17 cellular contexts compared by ENCODE assay signal in genomic region chr17:40461036-40461721, GRCh38. TPM values are rescaled to one million over a fixed set of nuclear protein-coding genes. Genes with fewer than 3 reads are reported as not detected.
DNase-seq lines count a peak whose midpoint lies in the region; ATAC-seq and TF ChIP-seq lines count a peak whose summit lies in the region.
"Had no signal": no experiment of that assay in that cellular context is flagged by ENCODE, and none has a peak within 500 bp of the region (broad histone marks: within the 10 kb centered on the region; RNA-seq: fewer than 3 reads in every experiment).

No MANE protein-coding gene starts in this region.

- H3K27ac ChIP-seq in esophagus squamous epithelium (peak overlapping the region in 3 of 4 donors; percentile 32 to 65 (median 50)), mesenchymal stem cell (ENCODE audit: low read length, poor library complexity, severe bottlenecking) (no peak overlapping the region), tibial nerve (peak overlapping the region in 3 of 4 donors; percentile 71 to 85 (median 85))
- H3K27ac ChIP-seq: ascending aorta, parathyroid adenoma, SJSA1, thoracic aorta had no signal

- intact Hi-C loops in esophagus squamous epithelium (cut with DNase I) = no loop called here

- TF ChIP-seq POLR2A in esophagus squamous epithelium (IDR thresholded peaks at IDR 0.05) (no peak), tibial nerve (IDR thresholded peaks at IDR 0.05) (no peak)

- no peak overlapping the region for H3K23ac ChIP-seq in mesenchymal stem cell (ENCODE audit: low read length in 2 of 2)

- no peak overlapping the region for H2BK12ac ChIP-seq in mesenchymal stem cell (ENCODE audit: low read length in 2 of 2)

- no peak overlapping the region for H3K4me2 ChIP-seq in mesenchymal stem cell (ENCODE audit: low read length, poor library complexity, severe bottlenecking)

- H2BK5ac ChIP-seq in mesenchymal stem cell (ENCODE audit: low read depth, low read length, poor library complexity, severe bottlenecking) = no peak overlapping the region

- H2AK5ac ChIP-seq in mesenchymal stem cell (ENCODE audit: low read length, severe bottlenecking) = no peak overlapping the region

- H2BK120ac ChIP-seq in mesenchymal stem cell (ENCODE audit: low read depth, low read length) = no peak overlapping the region

- H4K91ac ChIP-seq in mesenchymal stem cell (ENCODE audit: low read length) = no peak overlapping the region

- no peak for DNase-seq in esophagus squamous epithelium (lab: John Stamatoyannopoulos, UW)
- DNase-seq in mesenchymal stem cell = no peak
- no peak for DNase-seq in tibial nerve (ENCODE audit: low spot score in 2 of 2)
- DNase-seq in GM10266 (ENCODE audit: extremely low spot score) = no peak
- DNase-seq in HPDE6-E6E7 (ENCODE audit: extremely low spot score) = no peak
- DNase-seq: CD4-positive, CD25-positive, alpha-beta regulatory T cell; foreskin melanocyte; immature natural killer cell; mucosa of descending colon; NK-92 treated with Interleukin-12 subunit alpha and Interleukin-12 subunit beta, amount 100 ng/mL, for 24 hours had no signal

- H3K4ac ChIP-seq in mesenchymal stem cell (ENCODE audit: low read depth in 1 of 2, low read length in 2 of 2) = no peak overlapping the region

- WGBS in esophagus squamous epithelium, 2 donors = 58 to 70% methylated on average over 8 of the region's 9 CpGs
- WGBS in mesenchymal stem cell = 84% methylated on average over 8 of the region's 9 CpGs
- 49 to 62% methylated on average over 8 to 9 of the region's 9 CpGs for WGBS in tibial nerve, 2 donors

- peak in 1 of 2 donors; percentile 45 for TF ChIP-seq EP300 in tibial nerve (IDR thresholded peaks at IDR 0.05)

- no peak overlapping the region for H4K8ac ChIP-seq in mesenchymal stem cell (ENCODE audit: low read length)

- no peak for TF ChIP-seq CTCF in esophagus squamous epithelium (IDR thresholded peaks at IDR 0.05)
- TF ChIP-seq CTCF in tibial nerve (IDR thresholded peaks at IDR 0.05) = no peak
- TF ChIP-seq CTCF in GM10266 (IDR thresholded peaks at IDR 0.05; ENCODE audit: control insufficient read depth, insufficient read depth, low read depth, missing control alignments) = no peak

- H3K27me3 ChIP-seq in esophagus squamous epithelium (peaks cover 0 to 3% (median 0%) of the 10 kb centered on the region in 4 donors), mesenchymal stem cell (ENCODE audit: control insufficient read depth in 1 of 2, insufficient read depth in 1 of 2, low read length in 2 of 2) (no peaks in the 10 kb centered on the region), tibial nerve (no peaks in the 10 kb centered on the region)
- H3K27me3 ChIP-seq: ascending aorta, SJSA1 had no signal

- H3K79me1 ChIP-seq in mesenchymal stem cell (replicated peaks; ENCODE audit: low read length, poor library complexity, severe bottlenecking) = no peaks in the 10 kb centered on the region

- H3K9ac ChIP-seq in mesenchymal stem cell (ENCODE audit: low read length) = peak overlapping the region; percentile 68
- H3K9ac ChIP-seq: parathyroid adenoma had no signal

- peaks cover 0 to 23% (median 0%) of the 10 kb centered on the region in 3 donors for H3K36me3 ChIP-seq in esophagus squamous epithelium
- peaks cover 35 to 36% of the 10 kb centered on the region in 2 experiments for H3K36me3 ChIP-seq in mesenchymal stem cell (ENCODE audit: control insufficient read depth in 1 of 2, insufficient read depth in 2 of 2, low read depth in 1 of 2, low read length in 2 of 2)
- peaks cover 0 to 18% (median 0%) of the 10 kb centered on the region in 3 donors for H3K36me3 ChIP-seq in tibial nerve
- H3K36me3 ChIP-seq: thoracic aorta had no signal

- H3K4me1 ChIP-seq in esophagus squamous epithelium = peaks cover 3 to 77% (median 56%) of the 10 kb centered on the region in 3 donors
- H3K4me1 ChIP-seq in mesenchymal stem cell (ENCODE audit: control insufficient read depth, insufficient read depth, low read depth, low read length) = peaks cover 34% of the 10 kb centered on the region
- H3K4me1 ChIP-seq in tibial nerve = peaks cover 0 to 82% (median 45%) of the 10 kb centered on the region in 4 donors
- H3K4me1 ChIP-seq: parathyroid adenoma had no signal

- ATAC-seq in HG03432 (IDR thresholded peaks at IDR 0.05; ENCODE audit: unreplicated experiment) = no peak
- ATAC-seq: GM12878 had no signal

- no peak overlapping the region for H3K18ac ChIP-seq in mesenchymal stem cell (ENCODE audit: low read depth in 1 of 2, low read length in 2 of 2)

- H3K14ac ChIP-seq in mesenchymal stem cell (ENCODE audit: low read length in 2 of 2) = no peak overlapping the region

- H3K9me3 ChIP-seq in esophagus squamous epithelium (no peaks in the 10 kb centered on the region), mesenchymal stem cell (ENCODE audit: control insufficient read depth, low read length) (no peaks in the 10 kb centered on the region), tibial nerve (no peaks in the 10 kb centered on the region)
- H3K9me3 ChIP-seq: ascending aorta, mucosa of descending colon, SJSA1, thoracic aorta had no signal

- H3K4me3 ChIP-seq in esophagus squamous epithelium = no peak overlapping the region
- H3K4me3 ChIP-seq in mesenchymal stem cell (ENCODE audit: insufficient read depth in 1 of 2, low read depth in 1 of 2, low read length in 2 of 2) = no peak overlapping the region
- H3K4me3 ChIP-seq in tibial nerve = no peak overlapping the region
- H3K4me3 ChIP-seq: ascending aorta, GM12878, mucosa of descending colon, SJSA1, thoracic aorta had no signal

- H2AFZ ChIP-seq in mesenchymal stem cell (ENCODE audit: low read depth, low read length) = no peak overlapping the region
- H2AFZ ChIP-seq: parathyroid adenoma had no signal

- no peak overlapping the region for H2BK15ac ChIP-seq in mesenchymal stem cell (ENCODE audit: low read depth, poor library complexity, severe bottlenecking)

TF ChIP-seq in PFSK-1, 5 proteins besides CTCF, POLR2A, EP300 and RAD21:
- peak; percentile 43 for TF ChIP-seq POLR2AphosphoS5 (IDR thresholded peaks at IDR 0.05; ENCODE audit: low read depth, low read length)
- no peak for TF ChIP-seq SIN3A (IDR thresholded peaks at IDR 0.05; ENCODE audit: borderline replicate concordance, insufficient read depth, low read length)
- TF ChIP-seq REST (IDR thresholded peaks at IDR 0.05; ENCODE audit: insufficient read depth in 1 of 2, low read depth in 2 of 2, low read length in 2 of 2) = 0 out of 4 replicates have a peak, but pooled peaks of 1 of the 2 experiments have one; percentile 3
- no peak for TF ChIP-seq FOXP2 (optimal IDR thresholded peaks at IDR 0.05; ENCODE audit: borderline replicate concordance, extremely low read depth, extremely low read length, insufficient read depth)
- TF ChIP-seq TAF1 (IDR thresholded peaks at IDR 0.05; ENCODE audit: borderline replicate concordance, insufficient read depth, low read length) = no peak
TF ChIP-seq in PFSK-1: peak in this region for 2.

RNA-seq across cellular contexts. Expression of gene IGFBP4, which starts 17.9 kb away (rescaled TPM):
- 982 TPM for polyA plus RNA-seq in PFSK-1 (2012; ENCODE audit: insufficient read length, low read depth)
- total RNA-seq in esophagus squamous epithelium (100 to 1,000 TPM in 1 of 4 donors, 10 to 100 TPM in 3; 27.1 to 154 (median 73.0) TPM), tibial nerve (1,000 to 10,000 TPM in 1 of 4 donors, 100 to 1,000 TPM in 3; 675 to 1,301 (median 748) TPM)
- polyA plus RNA-seq in mesenchymal stem cell (2013, experiment 1 of 2) = 339 TPM
- polyA plus RNA-seq in mesenchymal stem cell (2013, experiment 2 of 2) = 339 TPM

RNA-seq across cellular contexts. Expression of gene TNS4, which starts 40.2 kb away (rescaled TPM):
- not detected for polyA plus RNA-seq in PFSK-1 (2012; ENCODE audit: insufficient read length, low read depth)
- total RNA-seq in esophagus squamous epithelium = 100 to 1,000 TPM in 1 of 4 donors, 10 to 100 TPM in 3; 34.6 to 104 (median 71.1) TPM
- not detected for polyA plus RNA-seq in mesenchymal stem cell (2013, experiment 1 of 2)
- polyA plus RNA-seq in mesenchymal stem cell (2013, experiment 2 of 2) = 0.12 TPM
- total RNA-seq in tibial nerve = under 1 TPM in 1 of 4 donors, not detected in 3; 0.30 TPM
- total RNA-seq: ascending aorta, SJSA1 had no signal

RNA-seq across cellular contexts. Expression of gene TOP2A, which starts 43.5 kb away (rescaled TPM):
- polyA plus RNA-seq in PFSK-1 (2012; ENCODE audit: insufficient read length, low read depth) = 43.1 TPM
- total RNA-seq in esophagus squamous epithelium (10 to 100 TPM; 24.9 to 87.1 (median 50.6) TPM), tibial nerve (1 to 10 TPM in 3 of 4 donors, under 1 TPM in 1; 0.21 to 7.1 (median 2.6) TPM)
- 14.5 TPM for polyA plus RNA-seq in mesenchymal stem cell (2013, experiment 1 of 2)
- 15.0 TPM for polyA plus RNA-seq in mesenchymal stem cell (2013, experiment 2 of 2)

Comparison
In these comparisons a context has a peak if more than half of its experiments do, and no peak if none do; other contexts are left out.
1. RNA of gene IGFBP4, which starts 17.9 kb away (total RNA-seq): 675 to 1,301 TPM in tibial nerve; 27.1 to 154 TPM in esophagus squamous epithelium; every median in the first group is over 4 times any median in the second.
2. RNA of gene TNS4, which starts 40.2 kb away (total RNA-seq): 34.6 to 104 TPM in esophagus squamous epithelium; 0.30 TPM in tibial nerve; every median in the first group is over 10 times any median in the second.